ENCODE assay signal across 1 cellular context in the genomic region with DNA sequence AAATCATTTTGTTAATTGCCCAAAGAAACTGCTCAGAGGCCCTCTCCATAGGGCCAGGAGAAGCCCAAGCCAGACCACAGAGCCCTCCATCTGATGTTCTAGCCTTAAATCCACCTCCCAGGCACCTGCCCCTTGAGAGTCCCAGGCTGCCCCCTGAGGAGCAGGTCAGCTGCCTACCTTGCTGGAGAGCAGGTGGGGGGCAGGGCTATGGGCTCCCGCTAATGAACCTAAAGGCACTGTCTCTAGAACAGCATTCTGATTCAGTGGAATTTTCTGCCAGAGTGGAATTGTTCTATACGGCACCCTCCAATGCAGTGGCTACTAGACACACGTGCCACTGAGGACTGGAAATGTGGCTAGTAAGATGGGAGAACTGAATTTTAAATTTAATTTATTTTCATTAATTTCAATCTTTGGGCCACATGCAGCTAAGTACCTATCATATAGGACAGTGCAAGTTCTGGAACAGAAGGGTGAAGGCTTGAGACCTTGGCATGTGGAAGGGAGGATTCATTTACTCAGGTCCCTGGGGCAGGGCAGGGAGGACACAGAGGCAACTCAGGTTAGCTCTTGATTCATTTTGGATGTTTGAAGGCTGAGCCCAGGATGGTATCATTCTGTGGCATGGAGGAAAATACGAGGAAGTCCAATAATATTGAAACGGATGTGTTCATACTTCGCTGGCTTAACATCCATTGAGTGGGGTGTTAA.
TF ChIP-seq lines count a peak whose summit lies in the region.

No MANE protein-coding gene starts in this region.

TF ChIP-seq in A549, 52 proteins besides CTCF, POLR2A, EP300 and RAD21 (continued from another document):
- TF ChIP-seq, protein P1, sequence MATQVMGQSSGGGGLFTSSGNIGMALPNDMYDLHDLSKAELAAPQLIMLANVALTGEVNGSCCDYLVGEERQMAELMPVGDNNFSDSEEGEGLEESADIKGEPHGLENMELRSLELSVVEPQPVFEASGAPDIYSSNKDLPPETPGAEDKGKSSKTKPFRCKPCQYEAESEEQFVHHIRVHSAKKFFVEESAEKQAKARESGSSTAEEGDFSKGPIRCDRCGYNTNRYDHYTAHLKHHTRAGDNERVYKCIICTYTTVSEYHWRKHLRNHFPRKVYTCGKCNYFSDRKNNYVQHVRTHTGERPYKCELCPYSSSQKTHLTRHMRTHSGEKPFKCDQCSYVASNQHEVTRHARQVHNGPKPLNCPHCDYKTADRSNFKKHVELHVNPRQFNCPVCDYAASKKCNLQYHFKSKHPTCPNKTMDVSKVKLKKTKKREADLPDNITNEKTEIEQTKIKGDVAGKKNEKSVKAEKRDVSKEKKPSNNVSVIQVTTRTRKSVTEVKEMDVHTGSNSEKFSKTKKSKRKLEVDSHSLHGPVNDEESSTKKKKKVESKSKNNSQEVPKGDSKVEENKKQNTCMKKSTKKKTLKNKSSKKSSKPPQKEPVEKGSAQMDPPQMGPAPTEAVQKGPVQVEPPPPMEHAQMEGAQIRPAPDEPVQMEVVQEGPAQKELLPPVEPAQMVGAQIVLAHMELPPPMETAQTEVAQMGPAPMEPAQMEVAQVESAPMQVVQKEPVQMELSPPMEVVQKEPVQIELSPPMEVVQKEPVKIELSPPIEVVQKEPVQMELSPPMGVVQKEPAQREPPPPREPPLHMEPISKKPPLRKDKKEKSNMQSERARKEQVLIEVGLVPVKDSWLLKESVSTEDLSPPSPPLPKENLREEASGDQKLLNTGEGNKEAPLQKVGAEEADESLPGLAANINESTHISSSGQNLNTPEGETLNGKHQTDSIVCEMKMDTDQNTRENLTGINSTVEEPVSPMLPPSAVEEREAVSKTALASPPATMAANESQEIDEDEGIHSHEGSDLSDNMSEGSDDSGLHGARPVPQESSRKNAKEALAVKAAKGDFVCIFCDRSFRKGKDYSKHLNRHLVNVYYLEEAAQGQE (IDR thresholded peaks at IDR 0.05), result no peak
